Comparison of ENCODE assay signal across 25 cellular contexts in the genomic region with DNA sequence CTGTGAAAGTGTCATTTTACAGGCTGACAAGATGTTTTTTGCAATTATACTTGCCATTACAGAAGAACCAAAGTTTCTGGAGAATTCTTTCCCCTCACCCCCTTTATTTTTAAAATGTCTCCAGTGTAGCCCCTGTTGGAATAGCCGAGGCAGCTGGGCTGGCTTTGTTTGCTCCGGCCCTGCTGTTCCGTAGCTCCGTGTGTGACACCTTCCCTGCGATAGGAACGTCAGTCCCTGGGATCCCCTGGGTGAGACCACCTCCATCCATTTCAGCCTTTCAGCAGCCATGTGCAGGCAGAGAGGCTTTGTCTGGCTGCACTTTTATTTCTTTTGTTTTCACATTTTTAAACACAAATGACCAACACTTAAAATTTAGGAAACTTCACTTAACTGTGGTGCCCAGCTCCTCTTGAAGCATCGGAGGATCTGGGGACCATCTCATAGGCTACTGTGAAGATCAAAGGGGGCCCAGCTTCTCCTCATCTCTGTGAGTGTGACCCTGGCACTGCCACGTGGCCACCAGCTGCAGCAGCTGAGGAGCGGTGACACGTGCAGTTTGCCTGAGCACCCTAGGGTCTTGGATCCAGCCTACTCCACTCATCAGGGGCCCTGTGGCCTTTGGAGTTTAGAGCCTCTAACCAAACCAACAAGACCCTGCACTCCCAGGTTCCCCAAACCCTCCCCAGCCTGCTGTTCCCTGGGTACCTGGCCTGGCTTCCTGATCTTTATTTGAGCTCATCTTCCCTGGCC.
"Had no signal": no experiment of that assay in that cellular context is flagged by ENCODE, and none has a peak within 500 bp of the region (broad histone marks: within the 10 kb centered on the region; RNA-seq: fewer than 3 reads in every experiment).

No MANE protein-coding gene starts in this region.

- FAIRE-seq: endometrium had no signal

- DNase-seq: cortex of kidney; effector memory CD8-positive, alpha-beta T cell; erythroblast; esophagus squamous epithelium; foreskin melanocyte; immature natural killer cell; islet precursor cell; left ventricle myocardium superior; mesenchymal stem cell; naive thymus-derived CD4-positive, alpha-beta T cell; nucleus accumbens; right cardiac atrium; sigmoid colon; stimulated activated CD4-positive, alpha-beta T cell treated with anti-CD3 and anti-CD28 coated beads, Interleukin-2, amount 100 ng/mL, for 24 hours; stimulated activated CD4-positive, alpha-beta T cell treated with anti-CD3 and anti-CD28 coated beads, Interleukin-4, amount 100 ng/mL, for 24 hours; stimulated activated naive CD4-positive, alpha-beta T cell treated with Interleukin-2 at 50 U/mL for 16 hours; stomach; thyroid gland had no signal

- H3K27ac Mint-ChIP-seq: effector memory CD8-positive, alpha-beta T cell; mesothelial cell of epicardium; nephron; type B pancreatic cell had no signal

- H3K27me3 Mint-ChIP-seq: effector memory CD8-positive, alpha-beta T cell; naive thymus-derived CD4-positive, alpha-beta T cell; type B pancreatic cell had no signal

- H3K4me3 Mint-ChIP-seq: effector memory CD8-positive, alpha-beta T cell; immature natural killer cell; mesothelial cell of epicardium; naive thymus-derived CD4-positive, alpha-beta T cell; nephron; stimulated activated effector memory CD8-positive, alpha-beta T cell treated with anti-CD3 and anti-CD28 coated beads, Interleukin-12 subunit alpha, Interleukin-12 subunit beta, amount 100 ng/mL, for 72 hours; type B pancreatic cell had no signal

- H3K27ac ChIP-seq: esophagus squamous epithelium, psoas muscle, sigmoid colon, stomach, thyroid gland had no signal

- H3K4me1 ChIP-seq: esophagus squamous epithelium, psoas muscle, sigmoid colon, stomach, thyroid gland had no signal

- ATAC-seq: effector memory CD8-positive, alpha-beta T cell; left ventricle myocardium superior; naive thymus-derived CD4-positive, alpha-beta T cell; psoas muscle; right cardiac atrium; stimulated activated effector memory CD8-positive, alpha-beta T cell treated with anti-CD3 and anti-CD28 coated beads, Interleukin-12 subunit alpha, Interleukin-12 subunit beta, amount 100 ng/mL, for 72 hours had no signal

- H3K9me3 ChIP-seq: esophagus squamous epithelium, psoas muscle, sigmoid colon, stomach, thyroid gland had no signal

- H3K27me3 ChIP-seq: esophagus squamous epithelium, sigmoid colon, stomach, thyroid gland had no signal

- H3K9me3 Mint-ChIP-seq: effector memory CD8-positive, alpha-beta T cell; mesothelial cell of epicardium; naive thymus-derived CD4-positive, alpha-beta T cell; nephron; stimulated activated effector memory CD8-positive, alpha-beta T cell treated with anti-CD3 and anti-CD28 coated beads, Interleukin-12 subunit alpha, Interleukin-12 subunit beta, amount 100 ng/mL, for 72 hours; type B pancreatic cell had no signal

- H3K4me3 ChIP-seq: esophagus squamous epithelium, lung, psoas muscle, sigmoid colon, stomach, thyroid gland had no signal

- H3K4me1 Mint-ChIP-seq: immature natural killer cell; stimulated activated effector memory CD8-positive, alpha-beta T cell treated with anti-CD3 and anti-CD28 coated beads, Interleukin-12 subunit alpha, Interleukin-12 subunit beta, amount 100 ng/mL, for 72 hours had no signal
